In the genomic region with DNA sequence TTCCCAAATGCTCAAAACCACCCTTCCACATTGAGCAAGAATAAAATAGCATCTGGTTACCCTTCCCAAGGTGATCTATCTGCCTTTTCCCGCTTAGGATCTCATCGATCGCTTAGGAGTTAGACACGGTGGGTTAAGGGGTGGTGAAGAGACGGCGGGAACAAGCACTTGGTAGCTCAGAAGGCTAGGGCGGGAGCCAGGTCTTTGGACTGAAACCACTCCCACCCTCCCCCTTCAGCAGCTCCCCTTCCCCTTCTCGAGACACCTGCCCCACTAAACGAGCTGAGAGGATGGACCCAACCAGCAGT, we compare ENCODE assay signal across 8 cellular contexts. TPM values are rescaled to one million over a fixed set of nuclear protein-coding genes. Genes with fewer than 3 reads are reported as not detected.
A peak's percentile ranks its signal among the peaks of the same experiment; 100 is the strongest.
DNase-seq lines count a peak whose midpoint lies in the region; TF ChIP-seq lines count a peak whose summit lies in the region.

No MANE protein-coding gene starts in this region.

- no peaks in the 10 kb centered on the region for H3K9me3 Mint-ChIP-seq in activated naive CD4-positive, alpha-beta T cell treated with anti-CD3 and anti-CD28 coated beads, Interleukin-2, amount 10 ng/mL, durations not matched to agents 7 days and 5 days
- no peaks in the 10 kb centered on the region for H3K9me3 Mint-ChIP-seq in activated naive CD8-positive, alpha-beta T cell (ENCODE audit: low read depth)

- H3K27me3 ChIP-seq in HUES64 (ENCODE audit: insufficient read depth, low read length) (no peaks in the 10 kb centered on the region), kidney epithelial cell (ENCODE audit: control insufficient read depth, insufficient read depth, low read length) (no peaks in the 10 kb centered on the region), testis (no peaks in the 10 kb centered on the region)

- peaks cover 9% of the 10 kb centered on the region for H3K4me1 ChIP-seq in HUES64 (ENCODE audit: insufficient read depth, low read length)
- peaks cover 11% of the 10 kb centered on the region for H3K4me1 ChIP-seq in testis

- H3K36me3 ChIP-seq in HUES64 (ENCODE audit: insufficient read depth, low read length) = peaks cover 37% of the 10 kb centered on the region
- no peaks in the 10 kb centered on the region for H3K36me3 ChIP-seq in kidney epithelial cell (ENCODE audit: control insufficient read depth, insufficient read depth, low read length)
- H3K36me3 ChIP-seq in testis (ENCODE audit: low read depth, missing control alignments) = no peaks in the 10 kb centered on the region

- WGBS in HUES64 = 0% methylated on average over 8 of the region's 9 CpGs
- 0 to 1% methylated on average over 9 of the region's 9 CpGs for WGBS in testis, 2 donors

- H3K9ac ChIP-seq in HUES64 (ENCODE audit: low read depth, low read length) = peak overlapping the region; percentile 91

- H3K4me3 ChIP-seq in HUES64 (ENCODE audit: low read length) = peak overlapping the region; percentile 90
- H3K4me3 ChIP-seq in kidney epithelial cell (ENCODE audit: low read depth, low read length) = peak overlapping the region; percentile 81
- H3K4me3 ChIP-seq in testis = peak overlapping the region; percentile 71 to 94

- H3K9me3 ChIP-seq in HUES64 (ENCODE audit: insufficient read depth, low read depth, low read length) (no peaks in the 10 kb centered on the region), testis (no peaks in the 10 kb centered on the region)

- H3K4me3 Mint-ChIP-seq in activated naive CD4-positive, alpha-beta T cell treated with anti-CD3 and anti-CD28 coated beads, Interleukin-2, amount 10 ng/mL, durations not matched to agents 7 days and 5 days = peak overlapping the region; percentile 97
- H3K4me3 Mint-ChIP-seq in activated naive CD8-positive, alpha-beta T cell = peak overlapping the region; percentile 99

- peak overlapping the region; percentile 98 for H3K27ac Mint-ChIP-seq in activated naive CD4-positive, alpha-beta T cell treated with anti-CD3 and anti-CD28 coated beads, Interleukin-2, amount 10 ng/mL, durations not matched to agents 7 days and 5 days
- H3K27ac Mint-ChIP-seq in activated naive CD8-positive, alpha-beta T cell = peak overlapping the region; percentile 100

- TF ChIP-seq CTCF in kidney epithelial cell (IDR thresholded peaks at IDR 0.05; ENCODE audit: insufficient read depth, low read length, poor library complexity, severe bottlenecking) (no peak), testis (IDR thresholded peaks at IDR 0.05) (no peak)

- no peak for TF ChIP-seq POLR2A in testis (IDR thresholded peaks at IDR 0.05)

- CTCF ChIA-PET in activated naive CD4-positive, alpha-beta T cell treated with anti-CD3 and anti-CD28 coated beads, Interleukin-2, amount 10 ng/mL, durations not matched to agents 7 days and 5 days (lab: Charles Lee) = interaction anchor here (0.6 to 1.3 kb wide), 3 partner anchors 12 to 435 kb away, joined by 3 to 5 read pairs (median 4); no protein-coding TSS in a partner anchor

- H3K27ac ChIP-seq in HUES64 (ENCODE audit: low read depth, low read length) = peak overlapping the region; percentile 85
- peak overlapping the region; percentile 79 to 87 for H3K27ac ChIP-seq in testis

- peaks cover 37% of the 10 kb centered on the region for H3K4me1 Mint-ChIP-seq in activated naive CD4-positive, alpha-beta T cell treated with anti-CD3 and anti-CD28 coated beads, Interleukin-2, amount 10 ng/mL, durations not matched to agents 7 days and 5 days
- H3K4me1 Mint-ChIP-seq in activated naive CD8-positive, alpha-beta T cell (ENCODE audit: low read depth) = peaks cover 46% of the 10 kb centered on the region

- H3K27me3 Mint-ChIP-seq in activated naive CD4-positive, alpha-beta T cell treated with anti-CD3 and anti-CD28 coated beads, Interleukin-2, amount 10 ng/mL, durations not matched to agents 7 days and 5 days = peaks cover 5% of the 10 kb centered on the region
- H3K27me3 Mint-ChIP-seq in activated naive CD8-positive, alpha-beta T cell = no peaks in the 10 kb centered on the region

- peaks cover 13% of the 10 kb centered on the region for H3K36me3 Mint-ChIP-seq in activated naive CD4-positive, alpha-beta T cell treated with anti-CD3 and anti-CD28 coated beads, Interleukin-2, amount 10 ng/mL, durations not matched to agents 7 days and 5 days
- peaks cover 11% of the 10 kb centered on the region for H3K36me3 Mint-ChIP-seq in activated naive CD8-positive, alpha-beta T cell

- no peak for DNase-seq in activated naive CD4-positive, alpha-beta T cell treated with anti-CD3 and anti-CD28 coated beads, Interleukin-2, amount 10 ng/mL, durations not matched to agents 7 days and 5 days
- no peak for DNase-seq in activated naive CD4-positive, alpha-beta T cell treated with Interleukin-2 at 50 U/mL for 16 hours
- DNase-seq in kidney epithelial cell (ENCODE audit: low read depth) (no peak), testis (peak; percentile 50), iPS-NIHi11 (ENCODE audit: low spot score) (no peak), dedifferentiated amniotic fluid mesenchymal stem cell (ENCODE audit: extremely low spot score) (no peak)

- intact Hi-C loops in testis (cut with DNase I; ENCODE audit: low total_unique reads) = no loop called here

RNA-seq across cellular contexts. Expression of a gene that starts 0.5 kb away (rescaled TPM):
- 63.2 TPM for polyA plus RNA-seq in HUES64 (2013, experiment 1 of 2)
- 53.4 TPM for polyA plus RNA-seq in HUES64 (2013, experiment 2 of 2)
- 28.2 and 28.7 TPM in 2 replicates for total RNA-seq in kidney epithelial cell
- 10 to 100 TPM; 79.7 to 82.2 TPM for total RNA-seq in testis
- polyA plus RNA-seq in testis (ENCODE audit: insufficient read depth, low read depth, low replicate concordance) = 41.6 TPM
